8 cellular contexts compared by ENCODE assay signal in genomic region chr6:1610497-1611321, GRCh38. TPM values are rescaled to one million over a fixed set of nuclear protein-coding genes. Genes with fewer than 3 reads are reported as not detected.
DNase-seq lines count a peak whose midpoint lies in the region; ATAC-seq and TF ChIP-seq lines count a peak whose summit lies in the region.

No MANE protein-coding gene starts in this region.

- no peak for TF ChIP-seq CTCF in coronary artery (IDR thresholded peaks at IDR 0.05)

- H3K9me3 Mint-ChIP-seq in CD8-positive, alpha-beta memory T cell: peaks cover 0 to 3% (median 0%) of the 10 kb centered on the region in 5 donors

- no peaks in the 10 kb centered on the region for H3K36me3 Mint-ChIP-seq in CD8-positive, alpha-beta memory T cell

- peak overlapping the region in 2 of 8 donors; percentile 40 to 74 for H3K27ac Mint-ChIP-seq in CD8-positive, alpha-beta memory T cell

- no peaks in the 10 kb centered on the region for H3K36me3 ChIP-seq in CD8-positive, alpha-beta memory T cell (ENCODE audit: insufficient read depth, low read length)
- no peaks in the 10 kb centered on the region for H3K36me3 ChIP-seq in muscle layer of duodenum (ENCODE audit: control insufficient read depth in 1 of 2, insufficient read depth in 2 of 2, low read length in 2 of 2)

- H3K4me1 ChIP-seq in CD8-positive, alpha-beta memory T cell (ENCODE audit: insufficient read depth, low read length): peaks cover 30% of the 10 kb centered on the region
- peaks cover 0 to 35% of the 10 kb centered on the region in 2 donors for H3K4me1 ChIP-seq in muscle layer of duodenum (ENCODE audit: control insufficient read depth in 1 of 2, insufficient read depth in 2 of 2, low read length in 2 of 2)

- no peaks in the 10 kb centered on the region for H3K9me3 ChIP-seq in CD8-positive, alpha-beta memory T cell (ENCODE audit: low read length)
- H3K9me3 ChIP-seq in muscle layer of duodenum (ENCODE audit: control insufficient read depth in 1 of 2, low read length in 2 of 2): no peaks in the 10 kb centered on the region

- H3K4me1 Mint-ChIP-seq in CD8-positive, alpha-beta memory T cell: peaks cover 40 to 60% (median 49%) of the 10 kb centered on the region in 3 donors

- H3K27ac ChIP-seq in CD8-positive, alpha-beta memory T cell (ENCODE audit: low read depth, low read length): no peak overlapping the region
- peak overlapping the region; percentile 85 to 100 for H3K27ac ChIP-seq in coronary artery
- H3K27ac ChIP-seq in muscle layer of duodenum (ENCODE audit: low read length): no peak overlapping the region

- CTCF ChIA-PET in CD8-positive, alpha-beta memory T cell (lab: Charles Lee): interaction anchor here (0.7 to 3.0 kb wide), 2 partner anchors 13 to 1024 kb away, joined by 3 to 17 read pairs; no protein-coding TSS in a partner anchor

- DNase-seq in CD8-positive, alpha-beta memory T cell: no peak
- DNase-seq in NCI-H774 (lab: John Stamatoyannopoulos, UW): peak; percentile 18
- no peak for DNase-seq in coronary artery (ENCODE audit: low spot score)
- no peak for DNase-seq in DMS79 (lab: John Stamatoyannopoulos, UW)
- no peak for DNase-seq in HuH-7 (ENCODE audit: low spot score)

- POLR2A ChIA-PET in CD8-positive, alpha-beta memory T cell (lab: Charles Lee): no interaction called here

- H3K4me3 ChIP-seq in CD8-positive, alpha-beta memory T cell (ENCODE audit: low read length): no peak overlapping the region
- H3K4me3 ChIP-seq in coronary artery: peak overlapping the region; percentile 97
- peak overlapping the region; percentile 11 to 62 for H3K4me3 ChIP-seq in muscle layer of duodenum (ENCODE audit: low read depth in 1 of 2, low read length in 2 of 2)

- H3K27me3 ChIP-seq in CD8-positive, alpha-beta memory T cell (ENCODE audit: insufficient read depth, low read length, poor library complexity, severe bottlenecking): peaks cover 51% of the 10 kb centered on the region
- H3K27me3 ChIP-seq in muscle layer of duodenum (ENCODE audit: low read depth, low read length): peaks cover 65% of the 10 kb centered on the region

- peak overlapping the region; percentile 77 to 89 (median 82) for H3K4me3 Mint-ChIP-seq in CD8-positive, alpha-beta memory T cell

- peak; percentile 20 for ATAC-seq in GM21447 (IDR thresholded peaks at IDR 0.05; ENCODE audit: unreplicated experiment)
- ATAC-seq in GM21825 (IDR thresholded peaks at IDR 0.05; ENCODE audit: unreplicated experiment): no peak

- H3K27me3 Mint-ChIP-seq in CD8-positive, alpha-beta memory T cell: peaks cover 58 to 65% of the 10 kb centered on the region in 2 donors

RNA-seq across cellular contexts. Expression of gene FOXC1, which starts 1.0 kb away (rescaled TPM):
- not detected for total RNA-seq in CD8-positive, alpha-beta memory T cell
- polyA plus RNA-seq in CD8-positive, alpha-beta memory T cell: not detected

Comparison
In these comparisons a context has a peak if more than half of its experiments do, and no peak if none do; other contexts are left out.
1. H3K27ac ChIP-seq: peak in coronary artery (2 of 2); none in CD8-positive, alpha-beta memory T cell (single experiment) and muscle layer of duodenum (single experiment).